Comparison of ENCODE assay signal across 24 cellular contexts in the genomic region with DNA sequence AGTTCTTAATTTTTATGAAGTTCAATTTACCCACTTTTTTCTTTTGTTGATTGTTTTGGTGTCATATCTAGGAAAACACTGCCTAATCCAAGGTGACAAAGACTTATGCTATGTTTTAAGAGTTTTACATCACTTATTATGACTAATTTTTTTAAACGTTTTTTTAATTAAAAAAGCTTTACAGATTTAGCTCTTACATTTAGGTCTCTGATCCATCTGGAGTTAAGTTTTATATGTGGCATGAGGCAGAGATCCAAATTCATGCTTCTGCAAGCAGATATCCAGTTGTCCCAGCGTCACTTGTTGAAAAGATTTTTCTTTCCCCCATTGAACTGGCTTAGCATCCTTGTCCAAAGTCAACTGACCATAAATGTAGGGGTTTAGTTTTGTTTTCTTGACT.
"Had no signal": no experiment of that assay in that cellular context is flagged by ENCODE, and none has a peak within 500 bp of the region (broad histone marks: within the 10 kb centered on the region; RNA-seq: fewer than 3 reads in every experiment).

No MANE protein-coding gene starts in this region.

- H3K27me3 ChIP-seq: brain microvascular endothelial cell, neutrophil, transverse colon had no signal

- H3K9me3 Mint-ChIP-seq: activated CD4-positive, alpha-beta memory T cell treated with anti-CD3 and anti-CD28 coated beads, Interleukin-2, amount 10 ng/mL, durations not matched to agents 7 days and 5 days; activated CD4-positive, alpha-beta T cell treated with anti-CD3 and anti-CD28 coated beads, Interleukin-2, amount 10 ng/mL, durations not matched to agents 24 days and 14 days; activated naive CD4-positive, alpha-beta T cell treated with anti-CD3 and anti-CD28 coated beads, Interleukin-2, amount 10 ng/mL, durations not matched to agents 7 days and 5 days; activated naive CD8-positive, alpha-beta T cell treated with anti-CD3 and anti-CD28 coated beads, Interleukin-2, amount 10 ng/mL, durations not matched to agents 7 days and 5 days; activated T-cell treated with anti-CD3 and anti-CD28 coated beads, Interleukin-2, amount 50 U/mL, for 24 hours; dendritic cell treated with granulocyte-macrophage colony-stimulating factor and Interleukin-4, amounts not matched to agents 40 ng/mL and 50 ng/mL, for 4 days; nephron; stimulated activated effector memory CD8-positive, alpha-beta T cell treated with anti-CD3 and anti-CD28 coated beads, Interleukin-12 subunit alpha, Interleukin-12 subunit beta, amount 100 ng/mL, for 72 hours; stimulated activated naive CD8-positive, alpha-beta T cell treated with anti-CD3 and anti-CD28 coated beads, Interleukin-15, amount 100 ng/mL, for 72 hours had no signal

- H3K27me3 Mint-ChIP-seq: activated CD4-positive, alpha-beta memory T cell treated with anti-CD3 and anti-CD28 coated beads, Interleukin-2, amount 10 ng/mL, durations not matched to agents 7 days and 5 days; activated CD4-positive, alpha-beta T cell treated with anti-CD3 and anti-CD28 coated beads, Interleukin-2, amount 10 ng/mL, durations not matched to agents 24 days and 14 days; activated naive CD4-positive, alpha-beta T cell treated with anti-CD3 and anti-CD28 coated beads, Interleukin-2, amount 10 ng/mL, durations not matched to agents 7 days and 5 days; activated naive CD8-positive, alpha-beta T cell treated with anti-CD3 and anti-CD28 coated beads, Interleukin-2, amount 10 ng/mL, durations not matched to agents 7 days and 5 days; activated T-cell treated with anti-CD3 and anti-CD28 coated beads, Interleukin-2, amount 50 U/mL, for 24 hours; dendritic cell treated with granulocyte-macrophage colony-stimulating factor and Interleukin-4, amounts not matched to agents 40 ng/mL and 50 ng/mL, for 4 days; stimulated activated naive CD8-positive, alpha-beta T cell treated with anti-CD3 and anti-CD28 coated beads, Interleukin-15, amount 100 ng/mL, for 72 hours had no signal

- DNase-seq: activated CD4-positive, alpha-beta memory T cell treated with anti-CD3 and anti-CD28 coated beads, Interleukin-2, amount 10 ng/mL, durations not matched to agents 7 days and 5 days; activated CD4-positive, alpha-beta T cell treated with anti-CD3 and anti-CD28 coated beads, Interleukin-2, amount 10 ng/mL, durations not matched to agents 24 days and 14 days; activated CD4-positive, CD25-positive, alpha-beta regulatory T cell treated with anti-CD3 and anti-CD28 coated beads, Interleukin-2, amount 50 U/mL, for 72 hours; activated CD8-positive, alpha-beta memory T cell treated with anti-CD3 and anti-CD28 coated beads, Interleukin-2, amount 50 U/mL, for 48 hours; activated gamma-delta T cell; activated naive CD4-positive, alpha-beta T cell treated with anti-CD3 and anti-CD28 coated beads, Interleukin-2, amount 10 ng/mL, durations not matched to agents 7 days and 5 days; activated naive CD8-positive, alpha-beta T cell treated with anti-CD3 and anti-CD28 coated beads, Interleukin-2, amount 10 ng/mL, durations not matched to agents 7 days and 5 days; activated T-cell treated with anti-CD3 and anti-CD28 coated beads, Interleukin-2, amount 50 U/mL, for 24 hours; brain microvascular endothelial cell; effector CD4-positive, alpha-beta T cell; mammary epithelial cell; retina; stimulated activated CD4-positive, alpha-beta T cell treated with anti-CD3 and anti-CD28 coated beads, Interleukin-12 subunit alpha, Interleukin-12 subunit beta, amount 100 ng/mL, for 4 hours; stimulated activated CD4-positive, alpha-beta T cell treated with anti-CD3 and anti-CD28 coated beads, Interleukin-4, amount 100 ng/mL, for 1 hour; stimulated activated naive CD8-positive, alpha-beta T cell treated with anti-CD3 and anti-CD28 coated beads, Interleukin-15, amount 100 ng/mL, for 72 hours; substantia nigra; T-helper 9 cell; transverse colon had no signal

- H3K9me3 ChIP-seq: neutrophil, transverse colon had no signal

- H3K4me3 Mint-ChIP-seq: activated CD4-positive, alpha-beta memory T cell treated with anti-CD3 and anti-CD28 coated beads, Interleukin-2, amount 10 ng/mL, durations not matched to agents 7 days and 5 days; activated CD4-positive, alpha-beta T cell treated with anti-CD3 and anti-CD28 coated beads, Interleukin-2, amount 10 ng/mL, durations not matched to agents 24 days and 14 days; activated naive CD4-positive, alpha-beta T cell treated with anti-CD3 and anti-CD28 coated beads, Interleukin-2, amount 10 ng/mL, durations not matched to agents 7 days and 5 days; activated naive CD8-positive, alpha-beta T cell treated with anti-CD3 and anti-CD28 coated beads, Interleukin-2, amount 10 ng/mL, durations not matched to agents 7 days and 5 days; activated T-cell treated with anti-CD3 and anti-CD28 coated beads, Interleukin-2, amount 50 U/mL, for 24 hours; dendritic cell treated with granulocyte-macrophage colony-stimulating factor and Interleukin-4, amounts not matched to agents 40 ng/mL and 50 ng/mL, for 4 days; nephron; stimulated activated effector memory CD8-positive, alpha-beta T cell treated with anti-CD3 and anti-CD28 coated beads, Interleukin-12 subunit alpha, Interleukin-12 subunit beta, amount 100 ng/mL, for 72 hours; stimulated activated naive CD8-positive, alpha-beta T cell treated with anti-CD3 and anti-CD28 coated beads, Interleukin-15, amount 100 ng/mL, for 72 hours had no signal

- H3K36me3 Mint-ChIP-seq: stimulated activated effector memory CD8-positive, alpha-beta T cell treated with anti-CD3 and anti-CD28 coated beads, Interleukin-12 subunit alpha, Interleukin-12 subunit beta, amount 100 ng/mL, for 72 hours had no signal

- H3K36me3 ChIP-seq: neutrophil, transverse colon had no signal

- H3K27ac Mint-ChIP-seq: activated CD4-positive, alpha-beta memory T cell treated with anti-CD3 and anti-CD28 coated beads, Interleukin-2, amount 10 ng/mL, durations not matched to agents 7 days and 5 days; activated CD4-positive, alpha-beta T cell treated with anti-CD3 and anti-CD28 coated beads, Interleukin-2, amount 10 ng/mL, durations not matched to agents 24 days and 14 days; activated naive CD4-positive, alpha-beta T cell treated with anti-CD3 and anti-CD28 coated beads, Interleukin-2, amount 10 ng/mL, durations not matched to agents 7 days and 5 days; activated naive CD8-positive, alpha-beta T cell treated with anti-CD3 and anti-CD28 coated beads, Interleukin-2, amount 10 ng/mL, durations not matched to agents 7 days and 5 days; activated T-cell treated with anti-CD3 and anti-CD28 coated beads, Interleukin-2, amount 50 U/mL, for 24 hours; dendritic cell treated with granulocyte-macrophage colony-stimulating factor and Interleukin-4, amounts not matched to agents 40 ng/mL and 50 ng/mL, for 4 days; nephron; stimulated activated effector memory CD8-positive, alpha-beta T cell treated with anti-CD3 and anti-CD28 coated beads, Interleukin-12 subunit alpha, Interleukin-12 subunit beta, amount 100 ng/mL, for 72 hours had no signal

- H3K4me3 ChIP-seq: skin epidermis, transverse colon had no signal

- ATAC-seq: sciatic nerve; stimulated activated effector memory CD8-positive, alpha-beta T cell treated with anti-CD3 and anti-CD28 coated beads, Interleukin-12 subunit alpha, Interleukin-12 subunit beta, amount 100 ng/mL, for 72 hours; stimulated activated naive CD8-positive, alpha-beta T cell treated with anti-CD3 and anti-CD28 coated beads, Interleukin-15, amount 100 ng/mL, for 72 hours had no signal

- H3K27ac ChIP-seq: brain microvascular endothelial cell, neutrophil had no signal
